ENCODE assay signal across 8 cellular contexts in genomic region chr12:43336962-43337555, GRCh38.
DNase-seq lines count a peak whose midpoint lies in the region; ATAC-seq and TF ChIP-seq lines count a peak whose summit lies in the region.

No MANE protein-coding gene starts in this region.

- H3K18ac ChIP-seq in neuronal stem cell (ENCODE audit: low read length), result no peak overlapping the region

- no peak overlapping the region for H3K14ac ChIP-seq in neuronal stem cell (ENCODE audit: low read length)

- ATAC-seq in GM19455 (IDR thresholded peaks at IDR 0.05; ENCODE audit: unreplicated experiment), result peak; percentile 4

- H3K4me1 ChIP-seq in A673 (ENCODE audit: insufficient read depth, low read length, poor library complexity, severe bottlenecking) (no peaks in the 10 kb centered on the region), neuronal stem cell (ENCODE audit: control insufficient read depth in 2 of 2, insufficient read depth in 1 of 2, low read depth in 1 of 2, low read length in 2 of 2) (peaks cover 0 to 8% of the 10 kb centered on the region in 2 donors)

- no peak overlapping the region for H3K27ac ChIP-seq in A673 (ENCODE audit: low read depth, low read length, poor library complexity, severe bottlenecking)
- no peak overlapping the region for H3K27ac ChIP-seq in substantia nigra (ENCODE audit: low read depth, low read length, poor library complexity, severe bottlenecking)
- H3K27ac ChIP-seq in neuronal stem cell (replicated peaks; ENCODE audit: low read length), result no peak overlapping the region

- no peak overlapping the region for H2BK12ac ChIP-seq in neuronal stem cell (ENCODE audit: low read length)

- no peak overlapping the region for H3K9ac ChIP-seq in neuronal stem cell (ENCODE audit: low read depth, low read length, poor library complexity)

- no peak overlapping the region for H2BK120ac ChIP-seq in neuronal stem cell (ENCODE audit: low read depth, low read length)

- no peak overlapping the region for H3K4me2 ChIP-seq in neuronal stem cell (ENCODE audit: insufficient read depth, low read length, poor library complexity, severe bottlenecking)

- no peak overlapping the region for H3K4me3 ChIP-seq in A673 (ENCODE audit: low read depth, low read length, poor library complexity, severe bottlenecking)
- H3K4me3 ChIP-seq in neuronal stem cell (ENCODE audit: low read length in 2 of 2), result no peak overlapping the region

- no peak overlapping the region for H4K91ac ChIP-seq in neuronal stem cell (ENCODE audit: low read depth, low read length, poor library complexity)

- H2BK15ac ChIP-seq in neuronal stem cell (ENCODE audit: low read length), result no peak overlapping the region

- TF ChIP-seq CTCF in A673 (conservative IDR thresholded peaks at IDR 0.05; ENCODE audit: low read depth, low read length), result peak; percentile 62

- no peak overlapping the region for H3K23ac ChIP-seq in neuronal stem cell (ENCODE audit: low read depth, low read length, poor library complexity)

- no CpG with 5 or more reads among the region's 1 CpG for WGBS in neuronal stem cell (ENCODE audit: extremely low coverage in 2 of 2, insufficient read length in 2 of 2, insufficient replicate concordance in 1 of 2), 2 donors

- H2AFZ ChIP-seq in neuronal stem cell (ENCODE audit: low read length), result no peak overlapping the region

- peak; percentile 42 for DNase-seq in A673 (ENCODE audit: low spot score)
- DNase-seq in RKO (ENCODE audit: low spot score), result peak; percentile 51
- DNase-seq in hepatic stellate cell (ENCODE audit: low spot score), result peak; percentile 16
- DNase-seq in NCI-H345 treated with DMSO at 0.1 percent for 48 hours (lab: John Stamatoyannopoulos, UW; ENCODE audit: unreplicated experiment), result no peak
- no peak for DNase-seq in substantia nigra (lab: John Stamatoyannopoulos, UW)
- DNase-seq in NK-92 treated with Interleukin-12 subunit alpha and Interleukin-12 subunit beta, amount 100 ng/mL, for 24 hours (lab: John Stamatoyannopoulos, UW), result no peak
- no peak for DNase-seq in neuronal stem cell (ENCODE audit: low spot score)

- no peaks in the 10 kb centered on the region for H3K36me3 ChIP-seq in A673 (ENCODE audit: insufficient read depth, low read length, poor library complexity, severe bottlenecking)
- no peaks in the 10 kb centered on the region for H3K36me3 ChIP-seq in neuronal stem cell (replicated peaks in 1 of 2; ENCODE audit: control insufficient read depth in 2 of 2, insufficient read depth in 2 of 2, low read length in 2 of 2)

- H3K4ac ChIP-seq in neuronal stem cell (ENCODE audit: low read length), result no peak overlapping the region

- intact Hi-C loops in A673 (cut with micrococcal nuclease; ENCODE audit: unreplicated experiment), result loop anchor here (5.0 kb wide), 2 partner anchors 750 to 855 kb away; partner anchors contain the start of gene PRICKLE1

- H2AK5ac ChIP-seq in neuronal stem cell (ENCODE audit: low read depth, low read length), result no peak overlapping the region

- H3K9me3 ChIP-seq in A673 (ENCODE audit: low read depth, low read length, poor library complexity, severe bottlenecking), result no peaks in the 10 kb centered on the region
- H3K9me3 ChIP-seq in neuronal stem cell (replicated peaks in 1 of 2; ENCODE audit: control insufficient read depth in 2 of 2, insufficient read depth in 1 of 2, low read depth in 1 of 2, low read length in 2 of 2), result no peaks in the 10 kb centered on the region

- POLR2A ChIA-PET in A673 (lab: Charles Lee; ENCODE audit: low non-redundant PET), result no interaction called here

- no peaks in the 10 kb centered on the region for H3K27me3 ChIP-seq in A673 (replicated peaks; ENCODE audit: insufficient read depth, low read depth, low read length, poor library complexity)
- H3K27me3 ChIP-seq in neuronal stem cell (ENCODE audit: control insufficient read depth in 3 of 3, insufficient read depth in 3 of 3, low read depth in 1 of 3, low read length in 3 of 3), result no peaks in the 10 kb centered on the region

- no TSS peak for BruUV-seq in A673 (replicated peaks; lab: Mats Ljungman, UMichigan)

- no peak overlapping the region for H2BK5ac ChIP-seq in neuronal stem cell (ENCODE audit: low read length)

- H4K8ac ChIP-seq in neuronal stem cell (ENCODE audit: low read depth, low read length), result no peak overlapping the region

- H3K79me1 ChIP-seq in neuronal stem cell (ENCODE audit: low read depth, low read length), result no peaks in the 10 kb centered on the region

- CTCF ChIA-PET in A673 (lab: Charles Lee), result no interaction called here

Comparison
In these comparisons a context has a peak if more than half of its experiments do, and no peak if none do; other contexts are left out.
1. DNase-seq: peak in A673 (single experiment), RKO (single experiment) and hepatic stellate cell (single experiment); none in NCI-H345 treated with DMSO at 0.1 percent for 48 hours (single experiment), substantia nigra (0 of 49), NK-92 treated with Interleukin-12 subunit alpha and Interleukin-12 subunit beta, amount 100 ng/mL, for 24 hours (single experiment) and neuronal stem cell (single experiment).